11 cellular contexts compared by ENCODE assay signal in genomic region chr1:3618576-3618903, GRCh38. TPM values are rescaled to one million over a fixed set of nuclear protein-coding genes. Genes with fewer than 3 reads are reported as not detected.
A peak's percentile ranks its signal among the peaks of the same experiment; 100 is the strongest.
DNase-seq lines count a peak whose midpoint lies in the region; ATAC-seq, FAIRE-seq and TF ChIP-seq lines count a peak whose summit lies in the region.
"Had no signal": no experiment of that assay in that cellular context is flagged by ENCODE, and none has a peak within 500 bp of the region (broad histone marks: within the 10 kb centered on the region; RNA-seq: fewer than 3 reads in every experiment).

No MANE protein-coding gene starts in this region.

- H3K27me3 Mint-ChIP-seq in stimulated activated naive CD8-positive, alpha-beta T cell treated with anti-CD3 and anti-CD28 coated beads, Interleukin-15, amount 100 ng/mL, for 72 hours = peaks cover 6% of the 10 kb centered on the region
- H3K27me3 Mint-ChIP-seq in activated T-helper 17 cell treated with anti-CD3 and anti-CD28 coated beads, Interleukin-2, amount 50 U/mL, for 72 hours = peaks cover 4% of the 10 kb centered on the region
- peaks cover 12% of the 10 kb centered on the region for H3K27me3 Mint-ChIP-seq in type B pancreatic cell

- no peak overlapping the region for H2AFZ ChIP-seq in mesenchymal stem cell (ENCODE audit: low read depth, low read length)

- no peak for FAIRE-seq in HTR-8/SVneo (lab: Jason Lieb, UNC)
- FAIRE-seq: GM19239 had no signal

- no peak overlapping the region for H3K27ac ChIP-seq in mesenchymal stem cell (ENCODE audit: low read length, poor library complexity, severe bottlenecking)
- H3K27ac ChIP-seq: C4-2B, Peyer's patch had no signal

- 87% methylated on average over 7 of the region's 7 CpGs for WGBS in mesenchymal stem cell

- H2BK12ac ChIP-seq in mesenchymal stem cell (ENCODE audit: low read length in 2 of 2) = peak overlapping the region in 1 of 2 experiments; percentile 19

- no peak overlapping the region for H3K14ac ChIP-seq in mesenchymal stem cell (ENCODE audit: low read length in 2 of 2)

- no peak overlapping the region for H3K27ac Mint-ChIP-seq in stimulated activated naive CD8-positive, alpha-beta T cell treated with anti-CD3 and anti-CD28 coated beads, Interleukin-15, amount 100 ng/mL, for 72 hours
- no peak overlapping the region for H3K27ac Mint-ChIP-seq in activated T-helper 17 cell treated with anti-CD3 and anti-CD28 coated beads, Interleukin-2, amount 50 U/mL, for 72 hours
- peak overlapping the region; percentile 17 for H3K27ac Mint-ChIP-seq in type B pancreatic cell

- H3K18ac ChIP-seq in mesenchymal stem cell (ENCODE audit: low read depth in 1 of 2, low read length in 2 of 2) = no peak overlapping the region

- no peak for DNase-seq in stimulated activated naive CD8-positive, alpha-beta T cell treated with anti-CD3 and anti-CD28 coated beads, Interleukin-15, amount 100 ng/mL, for 72 hours
- no peak for DNase-seq in stimulated activated naive CD8-positive, alpha-beta T cell treated with anti-CD3 and anti-CD28 coated beads, Interleukin-15, Interleukin-2, amounts not matched to agents 100 U/mL and 50 U/mL, for 24 hours
- DNase-seq in mesenchymal stem cell = no peak
- no peak for DNase-seq in type B pancreatic cell (ENCODE audit: extremely low spot score, unreplicated experiment)
- no peak for DNase-seq in HTR-8/SVneo (ENCODE audit: insufficient read length, low spot score)

- H3K4me3 Mint-ChIP-seq in stimulated activated naive CD8-positive, alpha-beta T cell treated with anti-CD3 and anti-CD28 coated beads, Interleukin-15, amount 100 ng/mL, for 72 hours = no peak overlapping the region
- no peak overlapping the region for H3K4me3 Mint-ChIP-seq in activated T-helper 17 cell treated with anti-CD3 and anti-CD28 coated beads, Interleukin-2, amount 50 U/mL, for 72 hours
- no peak overlapping the region for H3K4me3 Mint-ChIP-seq in type B pancreatic cell

- H3K4ac ChIP-seq in mesenchymal stem cell (ENCODE audit: low read depth in 1 of 2, low read length in 2 of 2) = no peak overlapping the region

- H3K23ac ChIP-seq in mesenchymal stem cell (ENCODE audit: low read length in 2 of 2) = no peak overlapping the region

- no peak for TF ChIP-seq CTCF in type B pancreatic cell (conservative IDR thresholded peaks at IDR 0.05)

- H2AK5ac ChIP-seq in mesenchymal stem cell (ENCODE audit: low read length, severe bottlenecking) = no peak overlapping the region

- H3K79me1 ChIP-seq in mesenchymal stem cell (replicated peaks; ENCODE audit: low read length, poor library complexity, severe bottlenecking) = peaks cover 7% of the 10 kb centered on the region

- ATAC-seq in stimulated activated naive CD8-positive, alpha-beta T cell treated with anti-CD3 and anti-CD28 coated beads, Interleukin-15, amount 100 ng/mL, for 72 hours = peak; percentile 10
- no peak for ATAC-seq in stimulated activated naive CD8-positive, alpha-beta T cell treated with anti-CD3 and anti-CD28 coated beads, Interleukin-15, Interleukin-2, amounts not matched to agents 100 U/mL and 50 U/mL, for 24 hours
- peak; percentile 7 for ATAC-seq in activated T-helper 17 cell treated with anti-CD3 and anti-CD28 coated beads, Interleukin-2, amount 50 U/mL, for 72 hours (replicated peaks)
- no peak for ATAC-seq in activated CD4-positive, CD25-positive, alpha-beta regulatory T cell treated with anti-CD3 and anti-CD28 coated beads, Interleukin-2, amount 50 U/mL, for 24 hours
- no peak for ATAC-seq in GM19023 (IDR thresholded peaks at IDR 0.05; ENCODE audit: unreplicated experiment)

- peaks cover 2 to 5% of the 10 kb centered on the region in 2 experiments for H3K36me3 ChIP-seq in mesenchymal stem cell (ENCODE audit: control insufficient read depth in 1 of 2, insufficient read depth in 2 of 2, low read depth in 1 of 2, low read length in 2 of 2)
- H3K36me3 ChIP-seq: Peyer's patch had no signal

- H3K4me2 ChIP-seq in mesenchymal stem cell (ENCODE audit: low read length, poor library complexity, severe bottlenecking) = no peak overlapping the region

- no peak overlapping the region for H2BK5ac ChIP-seq in mesenchymal stem cell (ENCODE audit: low read depth, low read length, poor library complexity, severe bottlenecking)

- peaks cover 20% of the 10 kb centered on the region for H3K4me1 ChIP-seq in mesenchymal stem cell (ENCODE audit: control insufficient read depth, insufficient read depth, low read depth, low read length)

- H3K27me3 ChIP-seq in mesenchymal stem cell (ENCODE audit: control insufficient read depth in 1 of 2, insufficient read depth in 1 of 2, low read length in 2 of 2) = peaks cover 38 to 48% of the 10 kb centered on the region in 2 experiments
- H3K27me3 ChIP-seq: Peyer's patch had no signal

- no peaks in the 10 kb centered on the region for H3K36me3 Mint-ChIP-seq in activated T-helper 17 cell treated with anti-CD3 and anti-CD28 coated beads, Interleukin-2, amount 50 U/mL, for 72 hours (ENCODE audit: low read depth)
- no peaks in the 10 kb centered on the region for H3K36me3 Mint-ChIP-seq in type B pancreatic cell

- H4K91ac ChIP-seq in mesenchymal stem cell (ENCODE audit: low read length) = no peak overlapping the region

- H2BK120ac ChIP-seq in mesenchymal stem cell (ENCODE audit: low read depth, low read length) = no peak overlapping the region

- H3K4me1 Mint-ChIP-seq in stimulated activated naive CD8-positive, alpha-beta T cell treated with anti-CD3 and anti-CD28 coated beads, Interleukin-15, amount 100 ng/mL, for 72 hours = peaks cover 35% of the 10 kb centered on the region
- H3K4me1 Mint-ChIP-seq in activated T-helper 17 cell treated with anti-CD3 and anti-CD28 coated beads, Interleukin-2, amount 50 U/mL, for 72 hours = peaks cover 10% of the 10 kb centered on the region
- H3K4me1 Mint-ChIP-seq in type B pancreatic cell (ENCODE audit: unreplicated experiment) = peaks cover 33% of the 10 kb centered on the region

- no peaks in the 10 kb centered on the region for H3K9me3 Mint-ChIP-seq in stimulated activated naive CD8-positive, alpha-beta T cell treated with anti-CD3 and anti-CD28 coated beads, Interleukin-15, amount 100 ng/mL, for 72 hours
- H3K9me3 Mint-ChIP-seq in activated T-helper 17 cell treated with anti-CD3 and anti-CD28 coated beads, Interleukin-2, amount 50 U/mL, for 72 hours = no peaks in the 10 kb centered on the region
- no peaks in the 10 kb centered on the region for H3K9me3 Mint-ChIP-seq in type B pancreatic cell

- no peak overlapping the region for H4K8ac ChIP-seq in mesenchymal stem cell (ENCODE audit: low read length)

- H3K9me3 ChIP-seq in mesenchymal stem cell (ENCODE audit: control insufficient read depth, low read length) = no peaks in the 10 kb centered on the region
- H3K9me3 ChIP-seq: Peyer's patch had no signal

- no peak overlapping the region for H3K4me3 ChIP-seq in mesenchymal stem cell (ENCODE audit: insufficient read depth in 1 of 2, low read depth in 1 of 2, low read length in 2 of 2)
- H3K4me3 ChIP-seq: Peyer's patch had no signal

- H3K9ac ChIP-seq in mesenchymal stem cell (ENCODE audit: low read length) = peak overlapping the region; percentile 18

- H2BK15ac ChIP-seq in mesenchymal stem cell (ENCODE audit: low read depth, poor library complexity, severe bottlenecking) = no peak overlapping the region

RNA-seq across cellular contexts. Expression of gene TPRG1L, which starts 6.3 kb away (rescaled TPM):
- total RNA-seq in activated T-helper 17 cell treated with anti-CD3 and anti-CD28 coated beads, Interleukin-2, amount 50 U/mL, for 72 hours = 10 to 100 TPM in 1 of 2 donors, 1 to 10 TPM in 1; 8.9 to 10.4 TPM
- 46.4 TPM for polyA plus RNA-seq in mesenchymal stem cell (2013, experiment 1 of 2)
- 47.7 TPM for polyA plus RNA-seq in mesenchymal stem cell (2013, experiment 2 of 2)
- 26.6 and 56.6 TPM in 2 replicates for total RNA-seq in type B pancreatic cell (ENCODE audit: low replicate concordance)

RNA-seq across cellular contexts. Expression of gene MEGF6, which starts 7.2 kb away (rescaled TPM):
- 1 to 10 TPM; 5.0 to 9.7 TPM for total RNA-seq in activated T-helper 17 cell treated with anti-CD3 and anti-CD28 coated beads, Interleukin-2, amount 50 U/mL, for 72 hours
- polyA plus RNA-seq in mesenchymal stem cell (2013, experiment 1 of 2) = 0.08 TPM
- polyA plus RNA-seq in mesenchymal stem cell (2013, experiment 2 of 2) = 0.08 TPM
- total RNA-seq in type B pancreatic cell (ENCODE audit: low replicate concordance) = 26.7 and 61.7 TPM in 2 replicates

RNA-seq across cellular contexts. Expression of gene WRAP73, which starts 31.4 kb away (rescaled TPM):
- 10 to 100 TPM; 14.4 to 27.7 TPM for total RNA-seq in activated T-helper 17 cell treated with anti-CD3 and anti-CD28 coated beads, Interleukin-2, amount 50 U/mL, for 72 hours
- 14.3 TPM for polyA plus RNA-seq in mesenchymal stem cell (2013, experiment 1 of 2)
- 13.8 TPM for polyA plus RNA-seq in mesenchymal stem cell (2013, experiment 2 of 2)
- total RNA-seq in type B pancreatic cell (ENCODE audit: low replicate concordance) = 22.5 and 26.7 TPM in 2 replicates

RNA-seq across cellular contexts. Expression of gene TP73, which starts 33.8 kb away (rescaled TPM):
- 1 to 10 TPM in 1 of 2 donors, under 1 TPM in 1; 0.95 to 1.1 TPM for total RNA-seq in activated T-helper 17 cell treated with anti-CD3 and anti-CD28 coated beads, Interleukin-2, amount 50 U/mL, for 72 hours
- polyA plus RNA-seq in mesenchymal stem cell (2013, experiment 1 of 2) = 0.01 TPM
- polyA plus RNA-seq in mesenchymal stem cell (2013, experiment 2 of 2) = 0.01 TPM
- 1.6 TPM in 2 replicates for total RNA-seq in type B pancreatic cell (ENCODE audit: low replicate concordance)

Comparison
In these comparisons a context has a peak if more than half of its experiments do, and no peak if none do; other contexts are left out.
1. ATAC-seq: peak in stimulated activated naive CD8-positive, alpha-beta T cell treated with anti-CD3 and anti-CD28 coated beads, Interleukin-15, amount 100 ng/mL, for 72 hours (single experiment) and activated T-helper 17 cell treated with anti-CD3 and anti-CD28 coated beads, Interleukin-2, amount 50 U/mL, for 72 hours (single experiment); none in stimulated activated naive CD8-positive, alpha-beta T cell treated with anti-CD3 and anti-CD28 coated beads, Interleukin-15, Interleukin-2, amounts not matched to agents 100 U/mL and 50 U/mL, for 24 hours (single experiment), activated CD4-positive, CD25-positive, alpha-beta regulatory T cell treated with anti-CD3 and anti-CD28 coated beads, Interleukin-2, amount 50 U/mL, for 24 hours (0 of 2) and GM19023 (single experiment).